ENCODE assay signal across 8 cellular contexts in the genomic region with DNA sequence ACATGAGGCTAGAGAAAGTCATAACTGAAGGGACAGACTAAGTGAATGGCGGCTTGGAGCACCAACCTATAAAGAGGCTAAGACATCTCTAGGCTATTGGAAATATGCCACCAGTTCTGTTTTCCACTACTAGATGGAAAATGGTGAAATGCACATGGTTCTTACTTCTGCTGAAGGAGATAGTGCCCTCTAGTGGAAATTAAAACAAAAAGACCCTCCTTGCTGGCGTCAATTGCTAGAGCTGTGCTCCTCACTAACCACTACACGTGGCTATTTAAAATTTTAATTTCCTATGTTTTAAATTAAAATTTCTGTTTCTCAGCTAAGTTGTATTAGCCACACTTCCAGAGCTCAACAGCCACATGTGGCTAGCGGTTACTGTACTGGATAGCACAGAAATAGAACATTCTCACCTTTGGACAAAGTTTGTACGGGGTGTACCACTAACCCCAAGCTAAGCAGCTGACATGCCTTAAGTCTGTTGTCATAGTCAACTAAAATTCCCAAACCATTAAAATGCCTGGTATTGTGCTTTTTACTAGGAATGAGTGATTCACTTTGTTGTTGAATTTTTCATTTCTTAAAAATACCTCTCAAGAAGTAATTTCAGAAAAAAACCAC. TPM values are rescaled to one million over a fixed set of nuclear protein-coding genes. Genes with fewer than 3 reads are reported as not detected.
A peak's percentile ranks its signal among the peaks of the same experiment; 100 is the strongest.
DNase-seq lines count a peak whose midpoint lies in the region; ATAC-seq, FAIRE-seq and TF ChIP-seq lines count a peak whose summit lies in the region.

No MANE protein-coding gene starts in this region.

- H3K4me3 ChIP-seq in K562 (no peak overlapping the region), neural cell (ENCODE audit: low read length) (no peak overlapping the region), testis (no peak overlapping the region)

- H3K9me2 ChIP-seq in neural cell (ENCODE audit: insufficient read depth, low read length), result no peaks in the 10 kb centered on the region

- in situ Hi-C loops in K562 (cut with MboI), result no loop called here

- peak; percentile 15 for DNase-seq in AG08396 (ENCODE audit: low spot score)
- peak; percentile 15 for DNase-seq in GM10248 (ENCODE audit: extremely low spot score)
- peak; percentile 14 for DNase-seq in NCI-H524 treated with DMSO at 0.1 percent for 48 hours (lab: John Stamatoyannopoulos, UW)
- peak; percentile 19 to 59 (median 29) for DNase-seq in K562 (ENCODE audit: extremely low read depth in 1 of 4, low spot score in 3 of 4)
- no peak for DNase-seq in testis

- H4K20me1 ChIP-seq in K562 (replicated peaks; ENCODE audit: control insufficient read depth, insufficient read depth, low read length) (no peaks in the 10 kb centered on the region), neural cell (ENCODE audit: insufficient read depth) (no peaks in the 10 kb centered on the region)

- H2AFZ ChIP-seq in K562 (ENCODE audit: low read depth, low read length), result peak overlapping the region; percentile 51; the same call in 1 of the 2 replicates
- H2AFZ ChIP-seq in neural cell (ENCODE audit: low read depth, low read length), result no peak overlapping the region

- TF ChIP-seq EP300 in K562 (IDR thresholded peaks at IDR 0.05; ENCODE audit: low read length), result no peak
- TF ChIP-seq EP300 in neural cell (conservative IDR thresholded peaks at IDR 0.05; ENCODE audit: poor library complexity, severe bottlenecking), result no peak

- ATAC-seq in HG03342 (IDR thresholded peaks at IDR 0.05; ENCODE audit: unreplicated experiment), result peak; percentile 81
- ATAC-seq in K562, result peak; percentile 95
- ATAC-seq in HG03159 (IDR thresholded peaks at IDR 0.05; ENCODE audit: unreplicated experiment), result no peak

- no peaks in the 10 kb centered on the region for H3F3A ChIP-seq in neural cell (ENCODE audit: insufficient read depth, low read length, poor library complexity, severe bottlenecking)

- 9% methylated on average over 5 of the region's 5 CpGs for WGBS in K562 (ENCODE audit: insufficient coverage, low coverage, missing lambda C conversion rate)
- WGBS in testis, 2 donors, result 47 to 56% methylated on average over 5 of the region's 5 CpGs

- POLR2A ChIA-PET in GM10248 (lab: Yijun Ruan, JAX), result no interaction called here
- POLR2A ChIA-PET in K562 (lab: Yijun Ruan, JAX), result interaction anchor here (0.7 kb wide), 1 partner anchor 24 kb away, joined by 3 read pairs; no protein-coding TSS in a partner anchor

- TF ChIP-seq RAD21 in K562 (CRISPR knock-in tag; conservative IDR thresholded peaks at IDR 0.05 in 1 of 2, IDR thresholded peaks at IDR 0.05 in 1 of 2) (peak; percentile 33 to 76; a peak in 3 of 4 replicates), neural cell (conservative IDR thresholded peaks at IDR 0.05) (no peak)

- CTCF ChIA-PET in GM10248 (lab: Yijun Ruan, JAX) (interaction anchor here (0.6 to 2.4 kb wide), 22 partner anchors 8 to 1339 kb away, joined by 3 to 27 read pairs (median 4); partner anchors contain the start of gene CYP2R1), K562 (lab: Yijun Ruan, JAX; ENCODE audit: low intra/inter-chr PET ratio) (interaction anchor here (0.7 kb wide), 1 partner anchor 96 kb away, joined by 5 read pairs; no protein-coding TSS in a partner anchor)

- TF ChIP-seq CTCF in GM10248 (IDR thresholded peaks at IDR 0.05; ENCODE audit: control extremely low read depth, extremely low read depth, low read depth, missing control alignments) (peak; percentile 47), K562 (IDR thresholded peaks at IDR 0.05 in 2 of 3, conservative IDR thresholded peaks at IDR 0.05 in 1 of 3; ENCODE audit: insufficient read depth in 2 of 3, low read depth in 1 of 3, low read length in 3 of 3) (peak; percentile 62 to 77 (median 66)), neural cell (IDR thresholded peaks at IDR 0.05; ENCODE audit: poor library complexity, severe bottlenecking) (peak; percentile 29), testis (IDR thresholded peaks at IDR 0.05) (peak in 1 of 3 experiments; percentile 37)

- H3K79me2 ChIP-seq in K562 (ENCODE audit: control insufficient read depth, insufficient read depth, low read length) (no peaks in the 10 kb centered on the region), neural cell (replicated peaks; ENCODE audit: insufficient read depth, low read length) (no peaks in the 10 kb centered on the region)

- no TSS peak for BruUV-seq in K562 (replicated peaks; lab: Mats Ljungman, UMichigan)

- no peaks in the 10 kb centered on the region for H3K36me3 ChIP-seq in K562 (ENCODE audit: control insufficient read depth, insufficient read depth, low read length)
- no peaks in the 10 kb centered on the region for H3K36me3 ChIP-seq in neural cell (ENCODE audit: insufficient read depth, low read length)
- H3K36me3 ChIP-seq in testis (ENCODE audit: low read depth, missing control alignments), result no peaks in the 10 kb centered on the region

- FAIRE-seq in K562 (lab: Jason Lieb, UNC), result peak; percentile 80

- H3K4me2 ChIP-seq in K562 (ENCODE audit: insufficient read depth, low read length) (no peak overlapping the region), neural cell (ENCODE audit: low read length) (no peak overlapping the region)

- intact Hi-C loops in K562 (cut with micrococcal nuclease), result loop anchor here (1.0 to 5.0 kb wide), 3 partner anchors 35 to 219 kb away; no protein-coding TSS in a partner anchor
- intact Hi-C loops in testis (cut with DNase I; ENCODE audit: low total_unique reads), result no loop called here

- no peak overlapping the region for H3K9ac ChIP-seq in K562 (ENCODE audit: insufficient read depth in 1 of 2, low read depth in 2 of 2, low read length in 2 of 2)
- H3K9ac ChIP-seq in neural cell (ENCODE audit: low read length), result no peak overlapping the region

- H3K9me1 ChIP-seq in K562 (ENCODE audit: control insufficient read depth, insufficient read depth, low read length), result no peaks in the 10 kb centered on the region

- H3K27ac ChIP-seq in K562 (ENCODE audit: extremely low read depth, low read depth, low read length) (no peak overlapping the region), neural cell (ENCODE audit: low read length) (no peak overlapping the region), testis (no peak overlapping the region)

- no peak for TF ChIP-seq POLR2A in K562 (conservative IDR thresholded peaks at IDR 0.05)
- no peak for TF ChIP-seq POLR2A in testis (IDR thresholded peaks at IDR 0.05)

- H3K9me3 ChIP-seq in K562 (replicated peaks; ENCODE audit: control insufficient read depth, insufficient read depth, low read depth, low read length), result no peaks in the 10 kb centered on the region
- H3K9me3 ChIP-seq in neural cell (ENCODE audit: low read length), result no peaks in the 10 kb centered on the region
- no peaks in the 10 kb centered on the region for H3K9me3 ChIP-seq in testis

- H3K27me3 ChIP-seq in K562 (ENCODE audit: control insufficient read depth in 2 of 2, insufficient read depth in 2 of 2, low read length in 2 of 2) (no peaks in the 10 kb centered on the region), neural cell (ENCODE audit: insufficient read depth, low read depth, low read length) (no peaks in the 10 kb centered on the region), testis (no peaks in the 10 kb centered on the region)

- H3K4me1 ChIP-seq in K562 (replicated peaks in 1 of 2; ENCODE audit: control insufficient read depth in 2 of 2, insufficient read depth in 2 of 2, low read length in 2 of 2) (no peaks in the 10 kb centered on the region), testis (no peaks in the 10 kb centered on the region)

TF ChIP-seq in K562, 482 proteins besides CTCF, POLR2A, EP300 and RAD21 (continues in another document):
- TF ChIP-seq MYC (IDR thresholded peaks at IDR 0.05; ENCODE audit: low read depth, low read length) (peak; percentile 84), MYC (CRISPR knock-in tag; IDR thresholded peaks at IDR 0.05; ENCODE audit: borderline replicate concordance, low read depth) (no peak), NELFE (IDR thresholded peaks at IDR 0.05; ENCODE audit: insufficient read depth, insufficient read length) (no peak), CHD4 (IDR thresholded peaks at IDR 0.05; ENCODE audit: insufficient read depth, insufficient replicate concordance, low read depth, low read length, poor library complexity, severe bottlenecking) (no peak), CBX3 (IDR thresholded peaks at IDR 0.05; ENCODE audit: borderline replicate concordance in 1 of 2, low read length in 2 of 2) (0 out of 3 replicates have a peak, but pooled peaks of 1 of the 2 experiments have one; percentile 52)

TF ChIP-seq in neural cell, 6 proteins besides CTCF, POLR2A, EP300 and RAD21 (continues in another document):
- no peak for TF ChIP-seq SMC3 (conservative IDR thresholded peaks at IDR 0.05; ENCODE audit: poor library complexity)
- TF ChIP-seq EZH2 (IDR thresholded peaks at IDR 0.05; ENCODE audit: borderline replicate concordance, insufficient read depth, low read length, poor library complexity, severe bottlenecking), result no peak

RNA-seq across cellular contexts. Expression of gene CALCA, which starts 34.1 kb away (rescaled TPM):
- total RNA-seq in K562 (2011; cell fraction: chromatin; rRNA removed; ENCODE audit: low replicate concordance), result not detected in 2 replicates
- not detected in 2 replicates for total RNA-seq in K562 (2011; cell fraction: nucleolus; rRNA removed)
- not detected in 2 replicates for total RNA-seq in K562 (2011; cell fraction: nucleoplasm; rRNA removed)
- total RNA-seq in K562 (2014; rRNA removed) (not detected in 2 replicates), K562 (2014; rRNA removed; fragmentation: Illumina TruSeq; extraction: Trizol) (not detected in 2 replicates), K562 (2015; rRNA removed; fragmentation: Illumina TruSeq; extraction: Trizol) (not detected in 2 replicates), K562 (2021) (not detected in 2 replicates), testis (not detected)
- polyA plus RNA-seq in K562 (2011; rRNA removed) (not detected in 2 replicates), K562 (2014; fragmentation: Illumina TruSeq; extraction: Trizol) (not detected in 2 replicates), K562 (2014; fragmentation: Nextera tagmentation; extraction: Ambion mirVana) (under 1 TPM in 1 of 2 experiments, not detected in 1; 0.07 TPM), K562 (2014; rRNA removed) (0.51 TPM in 1 of 2 replicates, not detected in the other), neural cell (not detected in 2 replicates), testis (ENCODE audit: insufficient read depth, low read depth, low replicate concordance) (not detected)
- not detected in 2 replicates for polyA plus RNA-seq in K562 (2011; cell fraction: cytosol; rRNA removed)
- polyA plus RNA-seq in K562 (2011; cell fraction: nucleus; rRNA removed), result not detected in 2 replicates
- polyA plus RNA-seq in K562 (2012), result 3.4 TPM in 1 of 2 replicates, not detected in the other
- not detected in 2 replicates for polyA minus RNA-seq in K562 (2011; rRNA and poly(A)+ RNA removed)
- polyA minus RNA-seq in K562 (2011; cell fraction: cytosol; rRNA and poly(A)+ RNA removed), result not detected in 2 replicates
- polyA minus RNA-seq in K562 (2011; cell fraction: nucleus; rRNA and poly(A)+ RNA removed), result not detected in 2 replicates
- not detected in 2 replicates for polyA minus RNA-seq in neural cell
